In the genomic region with DNA sequence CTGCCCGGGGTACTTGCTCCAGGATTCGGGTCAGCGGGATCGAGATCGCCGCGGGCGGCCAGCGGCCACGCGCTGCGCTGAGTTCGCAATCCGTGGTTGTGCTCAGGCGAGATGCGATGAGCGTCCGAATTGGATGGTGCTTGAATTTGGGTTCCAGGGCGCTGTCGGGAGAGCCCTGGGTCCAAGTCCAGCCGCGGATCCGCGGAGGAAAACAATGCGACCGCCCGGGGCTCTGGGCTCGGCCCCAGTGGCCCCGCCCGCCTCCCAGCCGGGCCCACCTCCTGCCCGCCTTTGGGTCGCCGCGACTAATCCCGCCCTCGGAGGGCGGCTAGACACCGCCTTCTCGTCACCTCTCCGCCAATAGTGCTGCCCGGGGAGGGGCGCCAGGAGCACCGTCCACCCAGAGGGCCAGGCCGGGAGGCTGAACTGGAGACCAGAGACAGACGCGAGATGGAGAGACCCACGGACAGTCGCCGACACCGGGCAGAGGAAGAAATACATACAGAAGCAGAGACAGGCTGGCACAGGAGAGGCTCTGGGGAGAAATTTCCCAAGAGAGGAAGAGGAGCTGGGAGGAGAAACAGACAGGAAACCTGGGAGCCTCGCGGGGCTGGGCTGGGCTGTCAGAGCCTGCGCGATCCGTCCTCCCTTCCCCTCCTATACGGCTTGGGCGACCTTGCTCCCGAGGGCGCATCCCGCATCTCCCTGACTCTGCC, we compare ENCODE assay signal across 8 cellular contexts. TPM values are rescaled to one million over a fixed set of nuclear protein-coding genes. Genes with fewer than 3 reads are reported as not detected.
DNase-seq lines count a peak whose midpoint lies in the region; ATAC-seq and TF ChIP-seq lines count a peak whose summit lies in the region.

A gene with protein sequence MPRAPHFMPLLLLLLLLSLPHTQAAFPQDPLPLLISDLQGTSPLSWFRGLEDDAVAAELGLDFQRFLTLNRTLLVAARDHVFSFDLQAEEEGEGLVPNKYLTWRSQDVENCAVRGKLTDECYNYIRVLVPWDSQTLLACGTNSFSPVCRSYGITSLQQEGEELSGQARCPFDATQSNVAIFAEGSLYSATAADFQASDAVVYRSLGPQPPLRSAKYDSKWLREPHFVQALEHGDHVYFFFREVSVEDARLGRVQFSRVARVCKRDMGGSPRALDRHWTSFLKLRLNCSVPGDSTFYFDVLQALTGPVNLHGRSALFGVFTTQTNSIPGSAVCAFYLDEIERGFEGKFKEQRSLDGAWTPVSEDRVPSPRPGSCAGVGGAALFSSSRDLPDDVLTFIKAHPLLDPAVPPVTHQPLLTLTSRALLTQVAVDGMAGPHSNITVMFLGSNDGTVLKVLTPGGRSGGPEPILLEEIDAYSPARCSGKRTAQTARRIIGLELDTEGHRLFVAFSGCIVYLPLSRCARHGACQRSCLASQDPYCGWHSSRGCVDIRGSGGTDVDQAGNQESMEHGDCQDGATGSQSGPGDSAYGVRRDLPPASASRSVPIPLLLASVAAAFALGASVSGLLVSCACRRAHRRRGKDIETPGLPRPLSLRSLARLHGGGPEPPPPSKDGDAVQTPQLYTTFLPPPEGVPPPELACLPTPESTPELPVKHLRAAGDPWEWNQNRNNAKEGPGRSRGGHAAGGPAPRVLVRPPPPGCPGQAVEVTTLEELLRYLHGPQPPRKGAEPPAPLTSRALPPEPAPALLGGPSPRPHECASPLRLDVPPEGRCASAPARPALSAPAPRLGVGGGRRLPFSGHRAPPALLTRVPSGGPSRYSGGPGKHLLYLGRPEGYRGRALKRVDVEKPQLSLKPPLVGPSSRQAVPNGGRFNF (minus strand): TSS at position 216 of the 716 bp plus-strand sequence. CDS start 4,010 bp downstream, outside the sequence.

- no peaks in the 10 kb centered on the region for H3K9me3 Mint-ChIP-seq in activated T-helper 17 cell treated with anti-CD3 and anti-CD28 coated beads, Interleukin-2, amount 50 U/mL, for 72 hours
- no peaks in the 10 kb centered on the region for H3K9me3 Mint-ChIP-seq in naive thymus-derived CD4-positive, alpha-beta T cell
- no peaks in the 10 kb centered on the region for H3K9me3 Mint-ChIP-seq in stimulated activated effector memory CD8-positive, alpha-beta T cell treated with anti-CD3 and anti-CD28 coated beads, Interleukin-12 subunit alpha, Interleukin-12 subunit beta, amount 100 ng/mL, for 72 hours

- CTCF ChIA-PET in naive thymus-derived CD4-positive, alpha-beta T cell (lab: Charles Lee), result interaction anchor here (0.7 to 1.9 kb wide), 4 partner anchors 8 to 47 kb away, joined by 3 to 8 read pairs (median 5); a partner anchor contains a TSS

- no peaks in the 10 kb centered on the region for H3K27me3 ChIP-seq in DOHH2 (ENCODE audit: control insufficient read depth, low read length)
- H3K27me3 ChIP-seq in naive thymus-derived CD4-positive, alpha-beta T cell (ENCODE audit: control insufficient read depth in 2 of 2, insufficient read depth in 2 of 2, low read length in 2 of 2), result no peaks in the 10 kb centered on the region

- DNase-seq in GOT3 (lab: John Stamatoyannopoulos, UW) (peak; percentile 73), Kasumi-1 (lab: John Stamatoyannopoulos, UW) (peak; percentile 90 to 92), RKO (ENCODE audit: low spot score) (peak; percentile 89), fibroblast of gingiva (ENCODE audit: low read depth) (peak; percentile 91)
- DNase-seq in naive thymus-derived CD4-positive, alpha-beta T cell, result peak; percentile 70 to 92 (median 78)
- peak; percentile 80 to 93 for DNase-seq in stimulated activated effector memory CD8-positive, alpha-beta T cell treated with anti-CD3 and anti-CD28 coated beads, Interleukin-12 subunit alpha, Interleukin-12 subunit beta, amount 100 ng/mL, for 72 hours (ENCODE audit: low spot score in 2 of 2)

- H3K9me2 ChIP-seq in DOHH2 (replicated peaks; ENCODE audit: control insufficient read depth, low read length), result no peaks in the 10 kb centered on the region

- H3K79me2 ChIP-seq in DOHH2 (ENCODE audit: control insufficient read depth, low read length), result no peaks in the 10 kb centered on the region

- H3K27ac Mint-ChIP-seq in activated T-helper 17 cell treated with anti-CD3 and anti-CD28 coated beads, Interleukin-2, amount 50 U/mL, for 72 hours, result peak within 1 kb of the TSS; percentile 72
- H3K27ac Mint-ChIP-seq in naive thymus-derived CD4-positive, alpha-beta T cell, result peak within 1 kb of the TSS; percentile 66 to 94 (median 87)
- peak within 1 kb of the TSS; percentile 64 for H3K27ac Mint-ChIP-seq in stimulated activated effector memory CD8-positive, alpha-beta T cell treated with anti-CD3 and anti-CD28 coated beads, Interleukin-12 subunit alpha, Interleukin-12 subunit beta, amount 100 ng/mL, for 72 hours

- peak; percentile 100 for ATAC-seq in activated T-helper 17 cell treated with anti-CD3 and anti-CD28 coated beads, Interleukin-2, amount 50 U/mL, for 72 hours (replicated peaks)
- peak; percentile 100 for ATAC-seq in naive thymus-derived CD4-positive, alpha-beta T cell
- peak; percentile 99 for ATAC-seq in stimulated activated effector memory CD8-positive, alpha-beta T cell treated with anti-CD3 and anti-CD28 coated beads, Interleukin-12 subunit alpha, Interleukin-12 subunit beta, amount 100 ng/mL, for 72 hours

- peak within 1 kb of the TSS; percentile 73 for H3K4me3 ChIP-seq in DOHH2 (ENCODE audit: low read length)
- H3K4me3 ChIP-seq in naive thymus-derived CD4-positive, alpha-beta T cell (ENCODE audit: low read length), result peak within 1 kb of the TSS; percentile 66

- H3K36me3 ChIP-seq in DOHH2 (ENCODE audit: control insufficient read depth, low read length), result no peaks in the 10 kb centered on the region
- peaks cover 0 to 4% (median 0%) of the 10 kb centered on the region in 3 experiments for H3K36me3 ChIP-seq in naive thymus-derived CD4-positive, alpha-beta T cell (ENCODE audit: control insufficient read depth in 2 of 3, insufficient read depth in 3 of 3, low read length in 3 of 3)

- peak within 1 kb of the TSS; percentile 90 for H3K4me3 Mint-ChIP-seq in activated T-helper 17 cell treated with anti-CD3 and anti-CD28 coated beads, Interleukin-2, amount 50 U/mL, for 72 hours
- H3K4me3 Mint-ChIP-seq in naive thymus-derived CD4-positive, alpha-beta T cell, result peak within 1 kb of the TSS; percentile 91 to 99 (median 98)
- H3K4me3 Mint-ChIP-seq in stimulated activated effector memory CD8-positive, alpha-beta T cell treated with anti-CD3 and anti-CD28 coated beads, Interleukin-12 subunit alpha, Interleukin-12 subunit beta, amount 100 ng/mL, for 72 hours, result peak within 1 kb of the TSS; percentile 80

- intact Hi-C loops in naive thymus-derived CD4-positive, alpha-beta T cell (cut with micrococcal nuclease), result loop anchor here (1.0 to 2.0 kb wide), 4 partner anchors 10 to 76 kb away; a partner anchor contains a TSS

- H3K4me2 ChIP-seq in DOHH2 (ENCODE audit: low read length), result peak within 1 kb of the TSS; percentile 91

- no peaks in the 10 kb centered on the region for H3K27me3 Mint-ChIP-seq in activated T-helper 17 cell treated with anti-CD3 and anti-CD28 coated beads, Interleukin-2, amount 50 U/mL, for 72 hours
- peaks cover 0 to 23% (median 0%) of the 10 kb centered on the region in 5 donors for H3K27me3 Mint-ChIP-seq in naive thymus-derived CD4-positive, alpha-beta T cell

- 0 out of 2 replicates have a peak, but pooled peaks cover 2% of the 10 kb centered on the region for H3F3A ChIP-seq in DOHH2 (ENCODE audit: control insufficient read depth, insufficient read depth)

- POLR2A ChIA-PET in naive thymus-derived CD4-positive, alpha-beta T cell (lab: Charles Lee), result interaction anchor here (0.6 to 3.0 kb wide), 7 partner anchors 11 to 84 kb away, joined by 3 to 20 read pairs (median 3); a partner anchor contains a TSS

- H3K9me3 ChIP-seq in DOHH2 (ENCODE audit: control insufficient read depth, insufficient read depth, low read length), result no peaks in the 10 kb centered on the region
- no peaks in the 10 kb centered on the region for H3K9me3 ChIP-seq in naive thymus-derived CD4-positive, alpha-beta T cell (ENCODE audit: control insufficient read depth in 2 of 3, low read length in 3 of 3)

- H3K4me1 ChIP-seq in DOHH2 (ENCODE audit: control insufficient read depth, low read length), result peaks cover 57% of the 10 kb centered on the region
- H3K4me1 ChIP-seq in naive thymus-derived CD4-positive, alpha-beta T cell (ENCODE audit: control insufficient read depth in 2 of 2, insufficient read depth in 2 of 2, low read length in 2 of 2), result no peaks in the 10 kb centered on the region

- peaks cover 11% of the 10 kb centered on the region for H3K4me1 Mint-ChIP-seq in activated T-helper 17 cell treated with anti-CD3 and anti-CD28 coated beads, Interleukin-2, amount 50 U/mL, for 72 hours
- peaks cover 12 to 24% (median 22%) of the 10 kb centered on the region in 7 donors for H3K4me1 Mint-ChIP-seq in naive thymus-derived CD4-positive, alpha-beta T cell
- peaks cover 30% of the 10 kb centered on the region for H3K4me1 Mint-ChIP-seq in stimulated activated effector memory CD8-positive, alpha-beta T cell treated with anti-CD3 and anti-CD28 coated beads, Interleukin-12 subunit alpha, Interleukin-12 subunit beta, amount 100 ng/mL, for 72 hours

- H3K27ac ChIP-seq in DOHH2 (ENCODE audit: low read depth, low read length), result no peak within 1 kb of the TSS
- H3K27ac ChIP-seq in naive thymus-derived CD4-positive, alpha-beta T cell (ENCODE audit: low read depth, low read length), result peak within 1 kb of the TSS; percentile 67

- H4K20me1 ChIP-seq in DOHH2 (ENCODE audit: control insufficient read depth, insufficient read depth, low read depth, low read length), result no peaks in the 10 kb centered on the region

- TF ChIP-seq CTCF in DOHH2 (IDR thresholded peaks at IDR 0.05; ENCODE audit: low read depth, low read length, poor library complexity, severe bottlenecking), result no peak

- H3K36me3 Mint-ChIP-seq in activated T-helper 17 cell treated with anti-CD3 and anti-CD28 coated beads, Interleukin-2, amount 50 U/mL, for 72 hours (ENCODE audit: low read depth), result no peaks in the 10 kb centered on the region
- peaks cover 0 to 1% (median 0%) of the 10 kb centered on the region in 5 donors for H3K36me3 Mint-ChIP-seq in naive thymus-derived CD4-positive, alpha-beta T cell
- no peaks in the 10 kb centered on the region for H3K36me3 Mint-ChIP-seq in stimulated activated effector memory CD8-positive, alpha-beta T cell treated with anti-CD3 and anti-CD28 coated beads, Interleukin-12 subunit alpha, Interleukin-12 subunit beta, amount 100 ng/mL, for 72 hours

RNA-seq across cellular contexts. Expression of the gene that starts here (rescaled TPM):
- 1 to 10 TPM; 5.4 to 6.3 TPM for total RNA-seq in activated T-helper 17 cell treated with anti-CD3 and anti-CD28 coated beads, Interleukin-2, amount 50 U/mL, for 72 hours
- total RNA-seq in naive thymus-derived CD4-positive, alpha-beta T cell, result 10 to 100 TPM in 2 of 5 experiments, 1 to 10 TPM in 3; 2.5 to 12.4 (median 4.7) TPM
- polyA plus RNA-seq in naive thymus-derived CD4-positive, alpha-beta T cell, result 1 to 10 TPM in 1 of 2 donors, under 1 TPM in 1; 0.56 to 2.6 TPM
